ENCODE assay signal across 1 cellular context in the genomic region with DNA sequence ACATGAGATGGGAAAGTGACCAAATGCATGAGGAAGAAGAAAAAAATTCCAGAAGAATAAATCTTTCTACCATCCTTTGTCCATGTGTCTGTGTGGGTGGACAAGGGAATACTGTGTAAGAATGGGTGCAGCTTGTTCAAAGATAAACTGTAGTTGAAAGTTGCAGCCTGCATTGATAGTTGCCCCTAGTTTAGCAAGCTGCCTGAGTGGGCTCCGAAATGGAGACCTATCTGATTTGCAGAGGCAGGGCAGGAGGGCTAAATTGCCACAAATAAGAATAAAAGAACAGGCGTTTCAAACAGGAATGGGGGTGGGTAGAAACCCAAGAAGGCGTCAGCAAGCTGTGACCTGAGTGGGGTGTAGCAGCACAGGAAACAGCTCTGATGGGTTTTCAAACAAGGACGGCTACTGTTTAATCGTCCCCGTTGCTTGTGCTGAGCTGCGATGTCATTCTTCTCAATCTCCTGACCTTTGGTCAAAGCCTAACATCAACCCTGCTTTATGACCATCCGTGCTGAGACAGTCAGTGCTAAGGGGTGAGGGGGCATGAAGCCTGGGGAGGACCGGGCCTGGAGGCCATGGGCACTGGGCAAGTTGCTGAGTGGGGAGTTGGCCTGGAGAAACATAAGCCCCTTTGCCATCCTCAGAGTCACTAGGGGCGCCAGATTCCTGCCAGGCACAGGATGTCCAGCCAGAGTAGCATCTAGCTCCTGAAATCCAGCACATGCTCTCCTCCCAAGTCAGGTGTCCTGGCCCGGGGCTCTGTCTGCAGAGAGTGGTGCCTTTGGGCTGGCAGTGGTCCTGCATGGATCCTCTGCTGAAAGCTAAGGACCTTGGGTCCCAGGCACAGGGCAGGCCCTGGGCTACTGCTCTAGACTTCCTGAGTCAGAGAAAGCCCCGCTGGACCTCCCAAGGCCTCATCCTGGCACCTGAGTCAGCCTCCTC.
TF ChIP-seq lines count a peak whose summit lies in the region.

No MANE protein-coding gene starts in this region.

TF ChIP-seq in HepG2, 621 proteins besides CTCF, POLR2A, EP300 and RAD21 (continued from another document and continues in another):
- TF ChIP-seq AFF4 (CRISPR knock-in tag; IDR thresholded peaks at IDR 0.05) (no peak), ZNF235 (CRISPR knock-in tag; IDR thresholded peaks at IDR 0.05; ENCODE audit: borderline replicate concordance) (no peak), SYNCRIP (IDR thresholded peaks at IDR 0.05; ENCODE audit: insufficient read depth, low read depth, low read length) (no peak), JDP2 (CRISPR knock-in tag; IDR thresholded peaks at IDR 0.05; ENCODE audit: borderline replicate concordance) (no peak), FOXM1 (CRISPR knock-in tag; IDR thresholded peaks at IDR 0.05) (no peak), ZNF256 (CRISPR knock-in tag; conservative IDR thresholded peaks at IDR 0.05) (no peak), SNAPC2 (CRISPR knock-in tag; IDR thresholded peaks at IDR 0.05) (0 out of 2 replicates have a peak, but pooled peaks have one; percentile 49), ZNF382 (CRISPR knock-in tag; IDR thresholded peaks at IDR 0.05; ENCODE audit: borderline replicate concordance) (no peak), FOXK2 (IDR thresholded peaks at IDR 0.05) (no peak), ZNF234 (CRISPR knock-in tag; conservative IDR thresholded peaks at IDR 0.05) (no peak), SIX4 (CRISPR knock-in tag; IDR thresholded peaks at IDR 0.05) (no peak), PAWR (CRISPR knock-in tag; IDR thresholded peaks at IDR 0.05; ENCODE audit: borderline replicate concordance) (no peak), ELF1 (CRISPR knock-in tag; IDR thresholded peaks at IDR 0.05) (no peak; the same call in 1 of the 2 replicates), AGO2 (optimal IDR thresholded peaks at IDR 0.05; ENCODE audit: low read depth, low read length) (no peak), POLR2AphosphoS2 (IDR thresholded peaks at IDR 0.05; ENCODE audit: low read depth, low read length) (no peak), DR1 (CRISPR knock-in tag; IDR thresholded peaks at IDR 0.05) (no peak), ZNF281 (CRISPR knock-in tag; IDR thresholded peaks at IDR 0.05; ENCODE audit: borderline replicate concordance) (peak; percentile 62; the same call in 1 of the 2 replicates), GATA4 (IDR thresholded peaks at IDR 0.05; ENCODE audit: borderline replicate concordance, low read depth) (no peak), ZNF773 (CRISPR knock-in tag; IDR thresholded peaks at IDR 0.05; ENCODE audit: borderline replicate concordance) (no peak), SNAPC5 (CRISPR knock-in tag; IDR thresholded peaks at IDR 0.05; ENCODE audit: borderline replicate concordance) (no peak), MAFG (CRISPR knock-in tag; IDR thresholded peaks at IDR 0.05) (no peak), ZSCAN21 (CRISPR knock-in tag; IDR thresholded peaks at IDR 0.05; ENCODE audit: borderline replicate concordance) (no peak), NAIF1 (CRISPR knock-in tag; IDR thresholded peaks at IDR 0.05; ENCODE audit: borderline replicate concordance) (no peak), ZNF263 (CRISPR knock-in tag; IDR thresholded peaks at IDR 0.05) (0 out of 2 replicates have a peak, but pooled peaks have one; percentile 45), HNRNPL (IDR thresholded peaks at IDR 0.05; ENCODE audit: low read depth, low read length) (peak; percentile 93), KAT8 (CRISPR knock-in tag; IDR thresholded peaks at IDR 0.05) (0 out of 2 replicates have a peak, but pooled peaks have one; percentile 14), MAFK (conservative IDR thresholded peaks at IDR 0.05 in 1 of 2, IDR thresholded peaks at IDR 0.05 in 1 of 2; ENCODE audit: low read length in 2 of 2) (no peak), MBD4 (IDR thresholded peaks at IDR 0.05; ENCODE audit: borderline replicate concordance, low read length) (no peak), ZSCAN9 (CRISPR knock-in tag; IDR thresholded peaks at IDR 0.05; ENCODE audit: borderline replicate concordance) (0 out of 2 replicates have a peak, but pooled peaks have one; percentile 22), DNMT1 (CRISPR knock-in tag; IDR thresholded peaks at IDR 0.05) (no peak), TARDBP (CRISPR knock-in tag; IDR thresholded peaks at IDR 0.05) (peak; percentile 88), ZNF572 (CRISPR knock-in tag; IDR thresholded peaks at IDR 0.05) (no peak), EZH2 (conservative IDR thresholded peaks at IDR 0.05; ENCODE audit: low read depth, low read length) (no peak), E2F2 (CRISPR knock-in tag; IDR thresholded peaks at IDR 0.05; ENCODE audit: borderline replicate concordance) (no peak), EHMT2 (IDR thresholded peaks at IDR 0.05; ENCODE audit: borderline replicate concordance, low read depth, low read length) (no peak), TP53 (CRISPR knock-in tag; conservative IDR thresholded peaks at IDR 0.05) (no peak), XBP1 (CRISPR knock-in tag; IDR thresholded peaks at IDR 0.05) (no peak), ZSCAN29 (CRISPR knock-in tag; conservative IDR thresholded peaks at IDR 0.05) (peak; percentile 55; the same call in 1 of the 2 replicates), SRSF4 (IDR thresholded peaks at IDR 0.05; ENCODE audit: low read depth, low read length, poor library complexity, severe bottlenecking) (no peak), HDAC1 (CRISPR knock-in tag; IDR thresholded peaks at IDR 0.05) (no peak), MED1 (CRISPR knock-in tag; IDR thresholded peaks at IDR 0.05) (no peak; the same call in 1 of the 2 replicates), HNRNPLL (IDR thresholded peaks at IDR 0.05; ENCODE audit: low read depth, low read length, poor library complexity, severe bottlenecking) (no peak), ATF7-NPFF (CRISPR knock-in tag; IDR thresholded peaks at IDR 0.05; ENCODE audit: low read depth) (no peak), SRF (IDR thresholded peaks at IDR 0.05; ENCODE audit: low read depth, low read length) (no peak), ZNF780A (CRISPR knock-in tag; IDR thresholded peaks at IDR 0.05) (no peak), FLYWCH1 (CRISPR knock-in tag; IDR thresholded peaks at IDR 0.05) (peak; percentile 30; the same call in 1 of the 2 replicates)
- TF ChIP-seq, protein P1, sequence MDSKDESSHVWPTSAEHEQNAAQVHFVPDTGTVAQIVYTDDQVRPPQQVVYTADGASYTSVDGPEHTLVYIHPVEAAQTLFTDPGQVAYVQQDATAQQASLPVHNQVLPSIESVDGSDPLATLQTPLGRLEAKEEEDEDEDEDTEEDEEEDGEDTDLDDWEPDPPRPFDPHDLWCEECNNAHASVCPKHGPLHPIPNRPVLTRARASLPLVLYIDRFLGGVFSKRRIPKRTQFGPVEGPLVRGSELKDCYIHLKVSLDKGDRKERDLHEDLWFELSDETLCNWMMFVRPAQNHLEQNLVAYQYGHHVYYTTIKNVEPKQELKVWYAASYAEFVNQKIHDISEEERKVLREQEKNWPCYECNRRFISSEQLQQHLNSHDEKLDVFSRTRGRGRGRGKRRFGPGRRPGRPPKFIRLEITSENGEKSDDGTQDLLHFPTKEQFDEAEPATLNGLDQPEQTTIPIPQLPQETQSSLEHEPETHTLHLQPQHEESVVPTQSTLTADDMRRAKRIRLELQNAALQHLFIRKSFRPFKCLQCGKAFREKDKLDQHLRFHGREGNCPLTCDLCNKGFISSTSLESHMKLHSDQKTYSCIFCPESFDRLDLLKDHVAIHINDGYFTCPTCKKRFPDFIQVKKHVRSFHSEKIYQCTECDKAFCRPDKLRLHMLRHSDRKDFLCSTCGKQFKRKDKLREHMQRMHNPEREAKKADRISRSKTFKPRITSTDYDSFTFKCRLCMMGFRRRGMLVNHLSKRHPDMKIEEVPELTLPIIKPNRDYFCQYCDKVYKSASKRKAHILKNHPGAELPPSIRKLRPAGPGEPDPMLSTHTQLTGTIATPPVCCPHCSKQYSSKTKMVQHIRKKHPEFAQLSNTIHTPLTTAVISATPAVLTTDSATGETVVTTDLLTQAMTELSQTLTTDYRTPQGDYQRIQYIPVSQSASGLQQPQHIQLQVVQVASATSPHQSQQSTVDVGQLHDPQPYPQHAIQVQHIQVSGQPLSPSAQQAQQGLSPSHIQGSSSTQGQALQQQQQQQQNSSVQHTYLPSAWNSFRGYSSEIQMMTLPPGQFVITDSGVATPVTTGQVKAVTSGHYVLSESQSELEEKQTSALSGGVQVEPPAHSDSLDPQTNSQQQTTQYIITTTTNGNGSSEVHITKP (CRISPR knock-in tag; IDR thresholded peaks at IDR 0.05; ENCODE audit: low read depth): 0 out of 2 replicates have a peak, but pooled peaks have one; percentile 19
- TF ChIP-seq, protein P2, sequence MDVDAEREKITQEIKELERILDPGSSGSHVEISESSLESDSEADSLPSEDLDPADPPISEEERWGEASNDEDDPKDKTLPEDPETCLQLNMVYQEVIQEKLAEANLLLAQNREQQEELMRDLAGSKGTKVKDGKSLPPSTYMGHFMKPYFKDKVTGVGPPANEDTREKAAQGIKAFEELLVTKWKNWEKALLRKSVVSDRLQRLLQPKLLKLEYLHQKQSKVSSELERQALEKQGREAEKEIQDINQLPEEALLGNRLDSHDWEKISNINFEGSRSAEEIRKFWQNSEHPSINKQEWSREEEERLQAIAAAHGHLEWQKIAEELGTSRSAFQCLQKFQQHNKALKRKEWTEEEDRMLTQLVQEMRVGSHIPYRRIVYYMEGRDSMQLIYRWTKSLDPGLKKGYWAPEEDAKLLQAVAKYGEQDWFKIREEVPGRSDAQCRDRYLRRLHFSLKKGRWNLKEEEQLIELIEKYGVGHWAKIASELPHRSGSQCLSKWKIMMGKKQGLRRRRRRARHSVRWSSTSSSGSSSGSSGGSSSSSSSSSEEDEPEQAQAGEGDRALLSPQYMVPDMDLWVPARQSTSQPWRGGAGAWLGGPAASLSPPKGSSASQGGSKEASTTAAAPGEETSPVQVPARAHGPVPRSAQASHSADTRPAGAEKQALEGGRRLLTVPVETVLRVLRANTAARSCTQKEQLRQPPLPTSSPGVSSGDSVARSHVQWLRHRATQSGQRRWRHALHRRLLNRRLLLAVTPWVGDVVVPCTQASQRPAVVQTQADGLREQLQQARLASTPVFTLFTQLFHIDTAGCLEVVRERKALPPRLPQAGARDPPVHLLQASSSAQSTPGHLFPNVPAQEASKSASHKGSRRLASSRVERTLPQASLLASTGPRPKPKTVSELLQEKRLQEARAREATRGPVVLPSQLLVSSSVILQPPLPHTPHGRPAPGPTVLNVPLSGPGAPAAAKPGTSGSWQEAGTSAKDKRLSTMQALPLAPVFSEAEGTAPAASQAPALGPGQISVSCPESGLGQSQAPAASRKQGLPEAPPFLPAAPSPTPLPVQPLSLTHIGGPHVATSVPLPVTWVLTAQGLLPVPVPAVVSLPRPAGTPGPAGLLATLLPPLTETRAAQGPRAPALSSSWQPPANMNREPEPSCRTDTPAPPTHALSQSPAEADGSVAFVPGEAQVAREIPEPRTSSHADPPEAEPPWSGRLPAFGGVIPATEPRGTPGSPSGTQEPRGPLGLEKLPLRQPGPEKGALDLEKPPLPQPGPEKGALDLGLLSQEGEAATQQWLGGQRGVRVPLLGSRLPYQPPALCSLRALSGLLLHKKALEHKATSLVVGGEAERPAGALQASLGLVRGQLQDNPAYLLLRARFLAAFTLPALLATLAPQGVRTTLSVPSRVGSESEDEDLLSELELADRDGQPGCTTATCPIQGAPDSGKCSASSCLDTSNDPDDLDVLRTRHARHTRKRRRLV (CRISPR knock-in tag; IDR thresholded peaks at IDR 0.05): no peak
